8 cellular contexts compared by ENCODE assay signal in the genomic region with DNA sequence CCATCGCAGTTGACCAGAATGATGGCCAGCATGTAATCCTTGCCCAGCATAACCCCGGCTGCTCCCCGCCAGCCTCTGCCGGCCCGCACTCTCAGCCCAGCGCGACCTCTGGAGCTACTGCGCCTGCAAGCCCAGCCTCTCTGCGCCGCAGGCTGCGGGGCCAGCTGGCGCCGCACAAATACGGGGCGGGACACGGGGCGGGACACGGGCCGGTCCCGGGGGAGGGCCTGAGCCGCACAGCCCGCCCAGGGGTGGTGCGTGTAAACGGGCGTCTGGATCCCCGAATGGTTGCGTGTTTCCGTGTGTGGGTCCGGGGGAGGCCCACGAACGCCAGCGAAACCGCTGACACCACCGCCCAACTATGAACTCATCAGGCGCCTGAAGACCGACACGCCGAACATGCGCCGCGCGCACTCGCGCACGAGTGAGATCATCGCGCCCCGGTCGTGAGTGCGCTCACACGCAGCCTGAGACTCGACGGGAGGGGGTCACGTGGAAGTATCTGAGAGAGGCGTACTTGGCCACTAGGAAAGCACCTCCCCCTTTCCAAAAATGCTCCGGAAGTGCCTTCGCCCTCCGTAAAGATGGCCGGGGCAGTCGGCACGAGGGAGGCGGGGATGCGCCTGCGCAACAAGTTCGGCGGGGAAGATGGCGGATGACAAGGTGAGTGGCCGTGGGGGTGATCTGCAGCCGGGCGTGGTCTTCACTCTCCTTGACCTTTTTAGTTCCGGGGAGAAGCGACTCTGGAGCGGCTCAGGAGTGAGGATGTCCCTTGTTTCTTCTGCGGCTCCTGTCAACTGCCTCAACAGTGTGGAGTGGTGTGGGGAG. TPM values are rescaled to one million over a fixed set of nuclear protein-coding genes. Genes with fewer than 3 reads are reported as not detected.
DNase-seq lines count a peak whose midpoint lies in the region; ATAC-seq and TF ChIP-seq lines count a peak whose summit lies in the region.

A gene with protein sequence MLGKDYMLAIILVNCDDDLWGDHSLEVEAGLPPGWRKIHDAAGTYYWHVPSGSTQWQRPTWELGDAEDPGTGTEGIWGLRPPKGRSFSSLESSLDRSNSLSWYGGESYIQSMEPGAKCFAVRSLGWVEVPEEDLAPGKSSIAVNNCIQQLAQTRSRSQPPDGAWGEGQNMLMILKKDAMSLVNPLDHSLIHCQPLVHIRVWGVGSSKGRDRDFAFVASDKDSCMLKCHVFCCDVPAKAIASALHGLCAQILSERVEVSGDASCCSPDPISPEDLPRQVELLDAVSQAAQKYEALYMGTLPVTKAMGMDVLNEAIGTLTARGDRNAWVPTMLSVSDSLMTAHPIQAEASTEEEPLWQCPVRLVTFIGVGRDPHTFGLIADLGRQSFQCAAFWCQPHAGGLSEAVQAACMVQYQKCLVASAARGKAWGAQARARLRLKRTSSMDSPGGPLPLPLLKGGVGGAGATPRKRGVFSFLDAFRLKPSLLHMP (minus strand): TSS at position 403 of the 828 bp plus-strand sequence. CDS start 353 bp downstream, at position 50.
A gene with protein sequence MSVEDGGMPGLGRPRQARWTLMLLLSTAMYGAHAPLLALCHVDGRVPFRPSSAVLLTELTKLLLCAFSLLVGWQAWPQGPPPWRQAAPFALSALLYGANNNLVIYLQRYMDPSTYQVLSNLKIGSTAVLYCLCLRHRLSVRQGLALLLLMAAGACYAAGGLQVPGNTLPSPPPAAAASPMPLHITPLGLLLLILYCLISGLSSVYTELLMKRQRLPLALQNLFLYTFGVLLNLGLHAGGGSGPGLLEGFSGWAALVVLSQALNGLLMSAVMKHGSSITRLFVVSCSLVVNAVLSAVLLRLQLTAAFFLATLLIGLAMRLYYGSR (plus strand): TSS at position 633 of the 828 bp plus-strand sequence. CDS start 2,342 bp downstream, outside the sequence.

- H3K4me1 ChIP-seq in DOHH2 (ENCODE audit: control insufficient read depth, low read length) (peaks cover 23% of the 10 kb centered on the region), GM23338 (ENCODE audit: insufficient read depth) (peaks cover 5% of the 10 kb centered on the region; the same call in 1 of the 2 replicates), RWPE2 (ENCODE audit: insufficient read depth, poor library complexity, severe bottlenecking) (peaks cover 5% of the 10 kb centered on the region)

- POLR2A ChIA-PET in naive thymus-derived CD8-positive, alpha-beta T cell (lab: Charles Lee), result interaction anchor here (0.6 to 4.1 kb wide), 17 partner anchors 12 to 1011 kb away, joined by 3 to 61 read pairs (median 4); a partner anchor contains a TSS

- no peak for TF ChIP-seq CTCF in DOHH2 (IDR thresholded peaks at IDR 0.05; ENCODE audit: low read depth, low read length, poor library complexity, severe bottlenecking)
- no peak for TF ChIP-seq CTCF in GM23338 (conservative IDR thresholded peaks at IDR 0.05; ENCODE audit: low read depth in 2 of 2)
- no peak for TF ChIP-seq CTCF in RWPE2 (IDR thresholded peaks at IDR 0.05; ENCODE audit: poor library complexity, severe bottlenecking)
- TF ChIP-seq CTCF in fibroblast of mammary gland (conservative IDR thresholded peaks at IDR 0.05; ENCODE audit: control insufficient read depth, insufficient read depth, low read depth, low read length), result no peak

- H3K9me3 ChIP-seq in DOHH2 (ENCODE audit: control insufficient read depth, insufficient read depth, low read length), result no peaks in the 10 kb centered on the region
- H3K9me3 ChIP-seq in RWPE2 (ENCODE audit: severe bottlenecking), result no peaks in the 10 kb centered on the region

- H3K9me2 ChIP-seq in DOHH2 (replicated peaks; ENCODE audit: control insufficient read depth, low read length) (no peaks in the 10 kb centered on the region), GM23338 (ENCODE audit: insufficient read depth) (no peaks in the 10 kb centered on the region)

- H3K79me2 ChIP-seq in DOHH2 (ENCODE audit: control insufficient read depth, low read length), result peaks cover 35% of the 10 kb centered on the region
- peaks cover 11% of the 10 kb centered on the region for H3K79me2 ChIP-seq in GM23338 (replicated peaks; ENCODE audit: insufficient read depth)

- peak within 1 kb of the TSS; percentile 92 for H3K4me2 ChIP-seq in DOHH2 (ENCODE audit: low read length)
- H3K4me2 ChIP-seq in GM23338, result peak within 1 kb of the TSS; percentile 98

- peak within 1 kb of the TSS; percentile 92 for H3K4me3 Mint-ChIP-seq in GM23338
- peak within 1 kb of the TSS; percentile 96 for H3K4me3 Mint-ChIP-seq in activated T-helper 2 cell treated with anti-CD3 and anti-CD28 coated beads, Interferon-gamma antibody, Interleukin-2, Interleukin-4, amounts not matched to agents 10 μg/mL and 5 μg/mL and 100 μg/mL, durations not matched to agents 14 hours and 24 hours and 36 hours (ENCODE audit: low read depth)
- H3K4me3 Mint-ChIP-seq in naive thymus-derived CD8-positive, alpha-beta T cell, result peak within 1 kb of the TSS; percentile 91 to 99 (median 96)

- peaks cover 17% of the 10 kb centered on the region for H3K27me3 Mint-ChIP-seq in GM23338 (ENCODE audit: insufficient read depth, low read depth, poor library complexity)
- H3K27me3 Mint-ChIP-seq in activated T-helper 2 cell treated with anti-CD3 and anti-CD28 coated beads, Interferon-gamma antibody, Interleukin-2, Interleukin-4, amounts not matched to agents 10 μg/mL and 5 μg/mL and 100 μg/mL, durations not matched to agents 14 hours and 24 hours and 36 hours (ENCODE audit: low read depth), result no peaks in the 10 kb centered on the region
- H3K27me3 Mint-ChIP-seq in naive thymus-derived CD8-positive, alpha-beta T cell, result no peaks in the 10 kb centered on the region

- H3F3A ChIP-seq in DOHH2 (ENCODE audit: control insufficient read depth, insufficient read depth) (no peaks in the 10 kb centered on the region), GM23338 (replicated peaks; ENCODE audit: low read depth) (no peaks in the 10 kb centered on the region)

- H3K4me3 ChIP-seq in DOHH2 (ENCODE audit: low read length) (peak within 1 kb of the TSS; percentile 94), GM23338 (peak within 1 kb of the TSS; percentile 86), RWPE2 (ENCODE audit: severe bottlenecking) (peak within 1 kb of the TSS; percentile 61), fibroblast of mammary gland (ENCODE audit: control insufficient read depth, low read depth, low read length) (peak within 1 kb of the TSS; percentile 97)

- no peaks in the 10 kb centered on the region; the same call in 2 of the 3 replicates for H3K9me3 Mint-ChIP-seq in GM23338
- no peaks in the 10 kb centered on the region for H3K9me3 Mint-ChIP-seq in activated T-helper 2 cell treated with anti-CD3 and anti-CD28 coated beads, Interferon-gamma antibody, Interleukin-2, Interleukin-4, amounts not matched to agents 10 μg/mL and 5 μg/mL and 100 μg/mL, durations not matched to agents 14 hours and 24 hours and 36 hours
- no peaks in the 10 kb centered on the region for H3K9me3 Mint-ChIP-seq in naive thymus-derived CD8-positive, alpha-beta T cell

- DNase-seq in GM23338 (ENCODE audit: low spot score) (peak; percentile 97), LoVo (ENCODE audit: low spot score) (peak; percentile 99), RWPE2 (ENCODE audit: low spot score) (peak; percentile 97), fibroblast of mammary gland (ENCODE audit: low read depth) (peak; percentile 98)
- DNase-seq in activated T-helper 2 cell treated with anti-CD3 and anti-CD28 coated beads, Interferon-gamma antibody, Interleukin-2, Interleukin-4, amounts not matched to agents 10 μg/mL and 5 μg/mL and 100 μg/mL, durations not matched to agents 14 hours and 24 hours and 36 hours (ENCODE audit: low spot score), result peak; percentile 97
- DNase-seq in naive thymus-derived CD8-positive, alpha-beta T cell, result peak; percentile 85 to 99 (median 98)
- DNase-seq in stimulated activated naive CD4-positive, alpha-beta T cell (lab: John Stamatoyannopoulos, UW), result peak; percentile 94 to 99 (median 97)

- H3K27ac ChIP-seq in DOHH2 (ENCODE audit: low read depth, low read length) (peak within 1 kb of the TSS; percentile 31), GM23338 (ENCODE audit: low read depth) (peak within 1 kb of the TSS; percentile 74; the same call in 1 of the 2 replicates), RWPE2 (ENCODE audit: poor library complexity, severe bottlenecking) (peak within 1 kb of the TSS; percentile 51)

- no peaks in the 10 kb centered on the region for H4K20me1 ChIP-seq in DOHH2 (ENCODE audit: control insufficient read depth, insufficient read depth, low read depth, low read length)
- H4K20me1 ChIP-seq in GM23338 (replicated peaks; ENCODE audit: insufficient read depth), result peaks cover 4% of the 10 kb centered on the region; the same call in 1 of the 2 replicates

- peak within 1 kb of the TSS; percentile 93 for H3K27ac Mint-ChIP-seq in GM23338
- peak within 1 kb of the TSS; percentile 95 for H3K27ac Mint-ChIP-seq in activated T-helper 2 cell treated with anti-CD3 and anti-CD28 coated beads, Interferon-gamma antibody, Interleukin-2, Interleukin-4, amounts not matched to agents 10 μg/mL and 5 μg/mL and 100 μg/mL, durations not matched to agents 14 hours and 24 hours and 36 hours
- peak within 1 kb of the TSS; percentile 96 to 99 (median 98) for H3K27ac Mint-ChIP-seq in naive thymus-derived CD8-positive, alpha-beta T cell

- peaks cover 26% of the 10 kb centered on the region for H3K36me3 Mint-ChIP-seq in GM23338 (ENCODE audit: low read depth)
- H3K36me3 Mint-ChIP-seq in activated T-helper 2 cell treated with anti-CD3 and anti-CD28 coated beads, Interferon-gamma antibody, Interleukin-2, Interleukin-4, amounts not matched to agents 10 μg/mL and 5 μg/mL and 100 μg/mL, durations not matched to agents 14 hours and 24 hours and 36 hours (ENCODE audit: low read depth), result peaks cover 39% of the 10 kb centered on the region
- H3K36me3 Mint-ChIP-seq in naive thymus-derived CD8-positive, alpha-beta T cell, result peaks cover 0 to 26% (median 10%) of the 10 kb centered on the region in 3 donors

- intact Hi-C loops in activated T-helper 2 cell treated with anti-CD3 and anti-CD28 coated beads, Interferon-gamma antibody, Interleukin-2, Interleukin-4, amounts not matched to agents 10 μg/mL and 5 μg/mL and 100 μg/mL, durations not matched to agents 14 hours and 24 hours and 36 hours (cut with micrococcal nuclease), result loop anchor here (1.0 kb wide), 4 partner anchors 8 to 163 kb away; a partner anchor contains a TSS

- peak within 1 kb of the TSS; percentile 95 for H2AFZ ChIP-seq in GM23338

- H3K27me3 ChIP-seq in DOHH2 (ENCODE audit: control insufficient read depth, low read length) (no peaks in the 10 kb centered on the region), GM23338 (ENCODE audit: insufficient read depth) (no peaks in the 10 kb centered on the region), RWPE2 (ENCODE audit: insufficient read depth, poor library complexity, severe bottlenecking) (no peaks in the 10 kb centered on the region)

- H3K4me1 Mint-ChIP-seq in GM23338, result peaks cover 5% of the 10 kb centered on the region; the same call in 2 of the 3 replicates
- peaks cover 33% of the 10 kb centered on the region for H3K4me1 Mint-ChIP-seq in activated T-helper 2 cell treated with anti-CD3 and anti-CD28 coated beads, Interferon-gamma antibody, Interleukin-2, Interleukin-4, amounts not matched to agents 10 μg/mL and 5 μg/mL and 100 μg/mL, durations not matched to agents 14 hours and 24 hours and 36 hours (ENCODE audit: low read depth)
- H3K4me1 Mint-ChIP-seq in naive thymus-derived CD8-positive, alpha-beta T cell, result peaks cover 39 to 71% (median 66%) of the 10 kb centered on the region in 4 donors

- ATAC-seq in GM23338 (peak; percentile 95), RWPE2 (ENCODE audit: low read depth) (peak; percentile 89)
- ATAC-seq in naive thymus-derived CD8-positive, alpha-beta T cell, result peak; percentile 88

- H3K36me3 ChIP-seq in DOHH2 (ENCODE audit: control insufficient read depth, low read length) (peaks cover 37% of the 10 kb centered on the region), GM23338 (ENCODE audit: insufficient read depth) (no peaks in the 10 kb centered on the region), RWPE2 (ENCODE audit: low read depth) (peaks cover 22% of the 10 kb centered on the region)

RNA-seq across cellular contexts. Expression of the first gene that starts in this region (rescaled TPM):
- total RNA-seq in GM23338 (2014; rRNA removed; shearing (Covaris generic)), result 10.2 and 15.4 TPM in 2 replicates
- polyA plus RNA-seq in GM23338 (2016; fragmentation: Nextera tagmentation; extraction: Ambion mirVana), result 7.7 and 9.0 TPM in 2 replicates
- total RNA-seq in activated T-helper 2 cell treated with anti-CD3 and anti-CD28 coated beads, Interferon-gamma antibody, Interleukin-2, Interleukin-4, amounts not matched to agents 10 μg/mL and 5 μg/mL and 100 μg/mL, durations not matched to agents 14 hours and 24 hours and 36 hours, result 15.1 and 17.9 TPM in 2 replicates
- 10 to 100 TPM; 75.6 to 77.5 TPM for total RNA-seq in naive thymus-derived CD8-positive, alpha-beta T cell
- polyA plus RNA-seq in naive thymus-derived CD8-positive, alpha-beta T cell, result 1 to 10 TPM; 2.5 to 4.6 (median 3.7) TPM

RNA-seq across cellular contexts. Expression of the second gene that starts in this region (rescaled TPM):
- 34.4 and 39.1 TPM in 2 replicates for total RNA-seq in GM23338 (2014; rRNA removed; shearing (Covaris generic))
- 17.7 and 19.0 TPM in 2 replicates for polyA plus RNA-seq in GM23338 (2016; fragmentation: Nextera tagmentation; extraction: Ambion mirVana)
- total RNA-seq in activated T-helper 2 cell treated with anti-CD3 and anti-CD28 coated beads, Interferon-gamma antibody, Interleukin-2, Interleukin-4, amounts not matched to agents 10 μg/mL and 5 μg/mL and 100 μg/mL, durations not matched to agents 14 hours and 24 hours and 36 hours, result 91.9 and 97.3 TPM in 2 replicates
- total RNA-seq in naive thymus-derived CD8-positive, alpha-beta T cell, result 10 to 100 TPM; 53.6 to 58.3 TPM
- polyA plus RNA-seq in naive thymus-derived CD8-positive, alpha-beta T cell, result 100 to 1,000 TPM in 2 of 3 donors, 10 to 100 TPM in 1; 92.8 to 142 (median 113) TPM

Comparison
In these comparisons a context has a peak if more than half of its experiments do, and no peak if none do; other contexts are left out.
1. Peak in every context shown above with its lines: DNase-seq, ATAC-seq, H3K4me3 ChIP-seq and H3K27ac ChIP-seq.